Comparison of ENCODE assay signal across 1 cellular context in the genomic region with DNA sequence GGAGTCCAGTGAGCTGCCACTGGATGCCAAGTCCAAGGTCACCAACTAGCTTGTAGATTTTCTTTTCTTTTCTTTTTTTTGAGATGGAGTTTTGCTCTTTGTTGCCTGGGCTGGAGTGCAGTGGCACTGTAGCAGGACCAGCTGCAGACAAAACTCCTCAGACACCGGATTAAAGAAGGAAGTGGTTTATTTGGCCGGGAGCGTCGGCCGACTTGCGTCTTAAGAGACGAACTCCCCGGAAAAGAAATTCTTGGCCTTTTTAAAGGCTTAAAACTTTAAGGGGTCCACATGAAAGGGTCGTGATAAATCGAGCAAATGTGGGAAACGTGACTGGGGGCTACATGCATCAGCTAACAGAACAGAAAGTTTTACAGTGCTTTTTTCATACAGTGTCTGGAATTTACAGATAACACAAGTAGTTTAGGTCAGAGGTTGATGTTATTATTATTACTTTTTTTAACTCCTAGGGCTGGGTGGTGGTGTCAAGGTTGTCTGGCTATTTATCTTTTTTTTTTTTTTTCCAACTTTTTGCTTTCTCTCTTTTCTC.
TF ChIP-seq lines count a peak whose summit lies in the region.

No MANE protein-coding gene starts in this region.

TF ChIP-seq in K562, 482 proteins besides CTCF, POLR2A, EP300 and RAD21 (continued from another document):
- TF ChIP-seq TRIM24 (IDR thresholded peaks at IDR 0.05): 0 out of 4 replicates have a peak, but pooled peaks of 1 of the 2 experiments have one; percentile 50
- TF ChIP-seq ARID1B (IDR thresholded peaks at IDR 0.05): peak; percentile 40; the same call in 1 of the 2 replicates
- peak; percentile 5; the same call in 1 of the 2 replicates for TF ChIP-seq CBFA2T3 (IDR thresholded peaks at IDR 0.05)
- peak; percentile 22; the same call in 1 of the 2 replicates for TF ChIP-seq TAL1 (IDR thresholded peaks at IDR 0.05)
- TF ChIP-seq ZNF146 (CRISPR knock-in tag; IDR thresholded peaks at IDR 0.05; ENCODE audit: unreplicated experiment): no peak
- peak; percentile 35; the same call in 1 of the 2 replicates for TF ChIP-seq CXXC5 (CRISPR knock-in tag; IDR thresholded peaks at IDR 0.05)
- 0 out of 2 replicates have a peak, but pooled peaks have one; percentile 16 for TF ChIP-seq EP400 (IDR thresholded peaks at IDR 0.05)
- TF ChIP-seq SMC3 (conservative IDR thresholded peaks at IDR 0.05; ENCODE audit: insufficient read depth, low read depth, low read length): no peak
- TF ChIP-seq SAP30 (IDR thresholded peaks at IDR 0.05; ENCODE audit: borderline replicate concordance, insufficient read depth, low read depth, low read length, poor library complexity, severe bottlenecking): no peak
- 0 out of 2 replicates have a peak, but pooled peaks have one; percentile 25 for TF ChIP-seq SOX6 (IDR thresholded peaks at IDR 0.05)
- no peak for TF ChIP-seq KLF13 (tag; IDR thresholded peaks at IDR 0.05; ENCODE audit: borderline replicate concordance, low read depth)
- no peak for TF ChIP-seq ESRRA (IDR thresholded peaks at IDR 0.05; ENCODE audit: borderline replicate concordance, low read depth)
- 0 out of 2 replicates have a peak, but pooled peaks have one; percentile 37 for TF ChIP-seq ELF1 (tag; IDR thresholded peaks at IDR 0.05)
- 0 out of 2 replicates have a peak, but pooled peaks have one; percentile 6 for TF ChIP-seq BCOR (IDR thresholded peaks at IDR 0.05)
- TF ChIP-seq SMARCA4 (IDR thresholded peaks at IDR 0.05): 0 out of 2 replicates have a peak, but pooled peaks have one; percentile 15
- TF ChIP-seq MAZ (CRISPR knock-in tag; conservative IDR thresholded peaks at IDR 0.05 in 1 of 2, IDR thresholded peaks at IDR 0.05 in 1 of 2): peak in 1 of 2 experiments; percentile 32; a peak in 1 of 4 replicates
- TF ChIP-seq SMARCB1 (IDR thresholded peaks at IDR 0.05; ENCODE audit: insufficient read length, low read depth): no peak
- no peak for TF ChIP-seq POLR2AphosphoS2 (IDR thresholded peaks at IDR 0.05; ENCODE audit: low read length)
- peak; percentile 50; the same call in 1 of the 2 replicates for TF ChIP-seq NR2C1 (IDR thresholded peaks at IDR 0.05)
- TF ChIP-seq NR2C1 (tag; IDR thresholded peaks at IDR 0.05): peak; percentile 52; the same call in 1 of the 2 replicates
- TF ChIP-seq ADNP (tag; IDR thresholded peaks at IDR 0.05): 0 out of 2 replicates have a peak, but pooled peaks have one; percentile 46
- no peak for TF ChIP-seq TCF7L2 (IDR thresholded peaks at IDR 0.05; ENCODE audit: low read depth, low read length)
- TF ChIP-seq SPI1 (IDR thresholded peaks at IDR 0.05; ENCODE audit: borderline replicate concordance, low read depth, low read length): peak; percentile 80
- peak; percentile 80 for TF ChIP-seq SMAD4 (CRISPR knock-in tag; conservative IDR thresholded peaks at IDR 0.05)
